ENCODE assay signal across 11 cellular contexts in genomic region chr12:78887008-78887407, GRCh38. TPM values are rescaled to one million over a fixed set of nuclear protein-coding genes. Genes with fewer than 3 reads are reported as not detected.
DNase-seq lines count a peak whose midpoint lies in the region; ATAC-seq, FAIRE-seq and TF ChIP-seq lines count a peak whose summit lies in the region.
"Had no signal": no experiment of that assay in that cellular context is flagged by ENCODE, and none has a peak within 500 bp of the region (broad histone marks: within the 10 kb centered on the region; RNA-seq: fewer than 3 reads in every experiment).

No MANE protein-coding gene starts in this region.

- H3K27me3 ChIP-seq in K562 (ENCODE audit: control insufficient read depth in 2 of 2, insufficient read depth in 2 of 2, low read length in 2 of 2), result no peaks in the 10 kb centered on the region
- H3K27me3 ChIP-seq in mesendoderm (ENCODE audit: insufficient read depth, low read length, poor library complexity), result no peaks in the 10 kb centered on the region

- no peaks in the 10 kb centered on the region for H3K79me1 ChIP-seq in mesendoderm (ENCODE audit: low read length)

- TF ChIP-seq EP300 in K562 (IDR thresholded peaks at IDR 0.05; ENCODE audit: low read length), result no peak

- no peak overlapping the region for H3K18ac ChIP-seq in mesendoderm (ENCODE audit: low read length)

- H4K5ac ChIP-seq in mesendoderm (ENCODE audit: low read length), result no peak overlapping the region

- no peaks in the 10 kb centered on the region for H3K9me3 ChIP-seq in K562 (replicated peaks; ENCODE audit: control insufficient read depth, insufficient read depth, low read depth, low read length)

- in situ Hi-C loops in K562 (cut with MboI), result no loop called here

- H3K27ac ChIP-seq in K562 (ENCODE audit: extremely low read depth, low read depth, low read length), result no peak overlapping the region
- H3K27ac ChIP-seq in mesendoderm (ENCODE audit: low read depth, low read length), result no peak overlapping the region

- no peak overlapping the region for H2AK5ac ChIP-seq in mesendoderm (ENCODE audit: low read length)

- H2BK5ac ChIP-seq in mesendoderm (ENCODE audit: low read length), result no peak overlapping the region

- H4K20me1 ChIP-seq in K562 (replicated peaks; ENCODE audit: control insufficient read depth, insufficient read depth, low read length), result no peaks in the 10 kb centered on the region

- H3K4ac ChIP-seq in mesendoderm (ENCODE audit: low read depth, low read length), result no peak overlapping the region

- H2BK15ac ChIP-seq in mesendoderm (replicated peaks; ENCODE audit: low read depth), result no peak overlapping the region

- H3K9ac ChIP-seq in K562 (ENCODE audit: insufficient read depth in 1 of 2, low read depth in 2 of 2, low read length in 2 of 2), result no peak overlapping the region
- no peak overlapping the region for H3K9ac ChIP-seq in mesendoderm (ENCODE audit: low read length)

- H3K23ac ChIP-seq in mesendoderm (ENCODE audit: low read length), result no peak overlapping the region

- no TSS peak for BruUV-seq in K562 (replicated peaks; lab: Mats Ljungman, UMichigan)

- FAIRE-seq in K562 (lab: Jason Lieb, UNC), result no peak
- FAIRE-seq: HTR-8/SVneo had no signal

- no peak for TF ChIP-seq CTCF in NB4 (IDR thresholded peaks at IDR 0.05; ENCODE audit: low read depth, low read length)
- no peak for TF ChIP-seq CTCF in K562 (IDR thresholded peaks at IDR 0.05 in 2 of 3, conservative IDR thresholded peaks at IDR 0.05 in 1 of 3; ENCODE audit: insufficient read depth in 2 of 3, low read depth in 1 of 3, low read length in 3 of 3)

- DNase-seq in EH (ENCODE audit: low read depth) (peak; percentile 77), NB4 (ENCODE audit: low read depth) (peak; percentile 18), K562 (ENCODE audit: extremely low read depth in 1 of 4, low spot score in 3 of 4) (no peak), mesendoderm (peak; percentile 76), NCI-H82 (lab: John Stamatoyannopoulos, UW) (no peak)
- DNase-seq: DND-41, T-helper 2 cell had no signal

- TF ChIP-seq POLR2A in NB4 (IDR thresholded peaks at IDR 0.05; ENCODE audit: extremely low read depth, insufficient read length) (no peak), K562 (conservative IDR thresholded peaks at IDR 0.05) (no peak), GM18505 (IDR thresholded peaks at IDR 0.05; ENCODE audit: borderline replicate concordance, extremely low read depth, insufficient read depth, insufficient read length) (no peak)

- no peaks in the 10 kb centered on the region for H3K4me1 ChIP-seq in K562 (replicated peaks in 1 of 2; ENCODE audit: control insufficient read depth in 2 of 2, insufficient read depth in 2 of 2, low read length in 2 of 2)
- no peaks in the 10 kb centered on the region for H3K4me1 ChIP-seq in mesendoderm (ENCODE audit: control insufficient read depth, low read depth, low read length)

- no peak overlapping the region for H3K4me3 ChIP-seq in NB4 (ENCODE audit: low read depth, low read length)
- no peak overlapping the region for H3K4me3 ChIP-seq in K562
- no peak overlapping the region for H3K4me3 ChIP-seq in mesendoderm (ENCODE audit: low read length)

- POLR2A ChIA-PET in K562 (lab: Yijun Ruan, JAX), result no interaction called here

- WGBS in K562 (ENCODE audit: insufficient coverage, low coverage, missing lambda C conversion rate), result under 1% methylated on average over 6 of the region's 6 CpGs
- WGBS in mesendoderm (ENCODE audit: extremely low coverage, insufficient coverage, low lambda C conversion rate), result no CpG with 5 or more reads among the region's 6 CpGs

- H3K4me2 ChIP-seq in K562 (ENCODE audit: insufficient read depth, low read length), result no peak overlapping the region
- H3K4me2 ChIP-seq in mesendoderm (ENCODE audit: low read length), result no peak overlapping the region

- H4K8ac ChIP-seq in mesendoderm (ENCODE audit: low read depth, low read length), result no peak overlapping the region

- H3K56ac ChIP-seq in mesendoderm (ENCODE audit: low read length), result no peak overlapping the region

- no peak overlapping the region for H2BK120ac ChIP-seq in mesendoderm (ENCODE audit: low read depth, low read length)

- CTCF ChIA-PET in K562 (lab: Yijun Ruan, JAX; ENCODE audit: low intra/inter-chr PET ratio), result no interaction called here

- no peaks in the 10 kb centered on the region for H3K9me1 ChIP-seq in K562 (ENCODE audit: control insufficient read depth, insufficient read depth, low read length)

- intact Hi-C loops in K562 (cut with micrococcal nuclease), result no loop called here

- ATAC-seq in K562 (no peak), GM18505 (IDR thresholded peaks at IDR 0.05; ENCODE audit: unreplicated experiment) (no peak), HG03025 (IDR thresholded peaks at IDR 0.05; ENCODE audit: low FRiP score, unreplicated experiment) (no peak), HG03469 (IDR thresholded peaks at IDR 0.05; ENCODE audit: unreplicated experiment) (no peak)

- H3K36me3 ChIP-seq in K562 (ENCODE audit: control insufficient read depth, insufficient read depth, low read length), result no peaks in the 10 kb centered on the region
- no peaks in the 10 kb centered on the region for H3K36me3 ChIP-seq in mesendoderm (ENCODE audit: control insufficient read depth, insufficient read depth, low read length)

- H3K79me2 ChIP-seq in K562 (ENCODE audit: control insufficient read depth, insufficient read depth, low read length), result no peaks in the 10 kb centered on the region
- no peaks in the 10 kb centered on the region for H3K79me2 ChIP-seq in mesendoderm (ENCODE audit: control insufficient read depth, insufficient read depth, low read length)

- TF ChIP-seq RAD21 in K562 (CRISPR knock-in tag; conservative IDR thresholded peaks at IDR 0.05 in 1 of 2, IDR thresholded peaks at IDR 0.05 in 1 of 2), result no peak

- no peak overlapping the region for H2AFZ ChIP-seq in K562 (ENCODE audit: low read depth, low read length)

TF ChIP-seq in K562, 482 proteins besides CTCF, POLR2A, EP300 and RAD21 (continues in another document):
- TF ChIP-seq GABPA (tag; conservative IDR thresholded peaks at IDR 0.05; ENCODE audit: low read depth) (0 out of 2 replicates have a peak, but pooled peaks have one; percentile 1), RREB1 (CRISPR knock-in tag; IDR thresholded peaks at IDR 0.05) (no peak), ZNF79 (CRISPR knock-in tag; IDR thresholded peaks at IDR 0.05; ENCODE audit: low read depth) (0 out of 2 replicates have a peak, but pooled peaks have one; percentile 4)

RNA-seq across cellular contexts. Expression of gene SYT1, which starts 22.4 kb away (rescaled TPM):
- not detected in 2 replicates for total RNA-seq in K562 (2011; cell fraction: chromatin; rRNA removed; ENCODE audit: low replicate concordance)
- 0.17 TPM in 1 of 2 replicates, not detected in the other for total RNA-seq in K562 (2011; cell fraction: nucleolus; rRNA removed)
- total RNA-seq in K562 (2011; cell fraction: nucleoplasm; rRNA removed), result not detected in 2 replicates
- not detected in 2 replicates for total RNA-seq in K562 (2014; rRNA removed)
- total RNA-seq in K562 (2014; rRNA removed; fragmentation: Illumina TruSeq; extraction: Trizol), result 0.07 TPM in 1 of 2 replicates, not detected in the other
- total RNA-seq in K562 (2015; rRNA removed; fragmentation: Illumina TruSeq; extraction: Trizol), result 0.07 TPM in 1 of 2 replicates, not detected in the other
- not detected in 2 replicates for total RNA-seq in K562 (2021)
- polyA plus RNA-seq in K562 (2011; rRNA removed), result 0.13 TPM in 1 of 2 replicates, not detected in the other
- polyA plus RNA-seq in K562 (2011; cell fraction: cytosol; rRNA removed), result 0.03 TPM in 1 of 2 replicates, not detected in the other
- 0.06 TPM in 1 of 2 replicates, not detected in the other for polyA plus RNA-seq in K562 (2011; cell fraction: nucleus; rRNA removed)
- polyA plus RNA-seq in K562 (2012), result 0.03 and 0.21 TPM in 2 replicates
- 0.03 TPM in 1 of 2 replicates, not detected in the other for polyA plus RNA-seq in K562 (2014; fragmentation: Illumina TruSeq; extraction: Trizol)
- under 1 TPM in 1 of 2 experiments, not detected in 1; 0.08 TPM for polyA plus RNA-seq in K562 (2014; fragmentation: Nextera tagmentation; extraction: Ambion mirVana)
- polyA plus RNA-seq in K562 (2014; rRNA removed), result not detected in 2 replicates
- polyA minus RNA-seq in K562 (2011; rRNA and poly(A)+ RNA removed), result 0.32 TPM in 1 of 2 replicates, not detected in the other
- not detected in 2 replicates for polyA minus RNA-seq in K562 (2011; cell fraction: cytosol; rRNA and poly(A)+ RNA removed)
- polyA minus RNA-seq in K562 (2011; cell fraction: nucleus; rRNA and poly(A)+ RNA removed), result 0.81 TPM in 1 of 2 replicates, not detected in the other
- 13.2 TPM for polyA plus RNA-seq in mesendoderm (2013, experiment 1 of 2)
- 13.0 TPM for polyA plus RNA-seq in mesendoderm (2013, experiment 2 of 2)

Comparison
In these comparisons a context has a peak if more than half of its experiments do, and no peak if none do; other contexts are left out.
1. DNase-seq: peak in EH (single experiment), NB4 (single experiment) and mesendoderm (single experiment); none in K562 (0 of 4) and NCI-H82 (single experiment).